1 cellular context compared by ENCODE assay signal in genomic region chr6:50842861-50843384, GRCh38.
TF ChIP-seq lines count a peak whose summit lies in the region.

No MANE protein-coding gene starts in this region.

TF ChIP-seq in WTC11, 78 proteins besides CTCF, POLR2A, EP300 and RAD21 (continued from another document):
- TF ChIP-seq, protein P1, sequence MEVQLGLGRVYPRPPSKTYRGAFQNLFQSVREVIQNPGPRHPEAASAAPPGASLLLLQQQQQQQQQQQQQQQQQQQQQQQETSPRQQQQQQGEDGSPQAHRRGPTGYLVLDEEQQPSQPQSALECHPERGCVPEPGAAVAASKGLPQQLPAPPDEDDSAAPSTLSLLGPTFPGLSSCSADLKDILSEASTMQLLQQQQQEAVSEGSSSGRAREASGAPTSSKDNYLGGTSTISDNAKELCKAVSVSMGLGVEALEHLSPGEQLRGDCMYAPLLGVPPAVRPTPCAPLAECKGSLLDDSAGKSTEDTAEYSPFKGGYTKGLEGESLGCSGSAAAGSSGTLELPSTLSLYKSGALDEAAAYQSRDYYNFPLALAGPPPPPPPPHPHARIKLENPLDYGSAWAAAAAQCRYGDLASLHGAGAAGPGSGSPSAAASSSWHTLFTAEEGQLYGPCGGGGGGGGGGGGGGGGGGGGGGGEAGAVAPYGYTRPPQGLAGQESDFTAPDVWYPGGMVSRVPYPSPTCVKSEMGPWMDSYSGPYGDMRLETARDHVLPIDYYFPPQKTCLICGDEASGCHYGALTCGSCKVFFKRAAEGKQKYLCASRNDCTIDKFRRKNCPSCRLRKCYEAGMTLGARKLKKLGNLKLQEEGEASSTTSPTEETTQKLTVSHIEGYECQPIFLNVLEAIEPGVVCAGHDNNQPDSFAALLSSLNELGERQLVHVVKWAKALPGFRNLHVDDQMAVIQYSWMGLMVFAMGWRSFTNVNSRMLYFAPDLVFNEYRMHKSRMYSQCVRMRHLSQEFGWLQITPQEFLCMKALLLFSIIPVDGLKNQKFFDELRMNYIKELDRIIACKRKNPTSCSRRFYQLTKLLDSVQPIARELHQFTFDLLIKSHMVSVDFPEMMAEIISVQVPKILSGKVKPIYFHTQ (CRISPR knock-in tag; IDR thresholded peaks at IDR 0.05), result no peak
- no peak for TF ChIP-seq SOX15 (CRISPR knock-in tag; IDR thresholded peaks at IDR 0.05)
- no peak for TF ChIP-seq RORB (CRISPR knock-in tag; IDR thresholded peaks at IDR 0.05)
- 0 out of 2 replicates have a peak, but pooled peaks have one; percentile 12 for TF ChIP-seq SP1 (CRISPR knock-in tag; conservative IDR thresholded peaks at IDR 0.05)
- TF ChIP-seq, protein P2, sequence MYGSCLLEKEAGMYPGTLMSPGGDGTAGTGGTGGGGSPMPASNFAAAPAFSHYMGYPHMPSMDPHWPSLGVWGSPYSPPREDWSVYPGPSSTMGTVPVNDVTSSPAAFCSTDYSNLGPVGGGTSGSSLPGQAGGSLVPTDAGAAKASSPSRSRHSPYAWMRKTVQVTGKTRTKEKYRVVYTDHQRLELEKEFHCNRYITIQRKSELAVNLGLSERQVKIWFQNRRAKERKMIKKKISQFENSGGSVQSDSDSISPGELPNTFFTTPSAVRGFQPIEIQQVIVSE (CRISPR knock-in tag; IDR thresholded peaks at IDR 0.05; ENCODE audit: borderline replicate concordance), result no peak
- TF ChIP-seq, protein P3, sequence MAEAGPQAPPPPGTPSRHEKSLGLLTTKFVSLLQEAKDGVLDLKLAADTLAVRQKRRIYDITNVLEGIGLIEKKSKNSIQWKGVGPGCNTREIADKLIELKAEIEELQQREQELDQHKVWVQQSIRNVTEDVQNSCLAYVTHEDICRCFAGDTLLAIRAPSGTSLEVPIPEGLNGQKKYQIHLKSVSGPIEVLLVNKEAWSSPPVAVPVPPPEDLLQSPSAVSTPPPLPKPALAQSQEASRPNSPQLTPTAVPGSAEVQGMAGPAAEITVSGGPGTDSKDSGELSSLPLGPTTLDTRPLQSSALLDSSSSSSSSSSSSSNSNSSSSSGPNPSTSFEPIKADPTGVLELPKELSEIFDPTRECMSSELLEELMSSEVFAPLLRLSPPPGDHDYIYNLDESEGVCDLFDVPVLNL (CRISPR knock-in tag; IDR thresholded peaks at IDR 0.05; ENCODE audit: borderline replicate concordance, low read depth), result no peak
- no peak for TF ChIP-seq IRF2 (CRISPR knock-in tag; IDR thresholded peaks at IDR 0.05; ENCODE audit: borderline replicate concordance, low read depth)
- no peak for TF ChIP-seq CREM (CRISPR knock-in tag; IDR thresholded peaks at IDR 0.05)
- peak; percentile 79 for TF ChIP-seq PRDM15 (CRISPR knock-in tag; IDR thresholded peaks at IDR 0.05)
- no peak for TF ChIP-seq TEAD4 (CRISPR knock-in tag; IDR thresholded peaks at IDR 0.05)
- TF ChIP-seq ZNF219 (CRISPR knock-in tag; IDR thresholded peaks at IDR 0.05; ENCODE audit: borderline replicate concordance), result no peak
- TF ChIP-seq SMAD3 (CRISPR knock-in tag; IDR thresholded peaks at IDR 0.05; ENCODE audit: borderline replicate concordance), result no peak
- no peak for TF ChIP-seq ATF3 (CRISPR knock-in tag; conservative IDR thresholded peaks at IDR 0.05)
